In genomic region chr7:25859412-25859704, GRCh38 we compare ENCODE assay signal across 23 cellular contexts.
A peak's percentile ranks its signal among the peaks of the same experiment; 100 is the strongest.
DNase-seq lines count a peak whose midpoint lies in the region; ATAC-seq and TF ChIP-seq lines count a peak whose summit lies in the region.
"Had no signal": no experiment of that assay in that cellular context is flagged by ENCODE, and none has a peak within 500 bp of the region (broad histone marks: within the 10 kb centered on the region; RNA-seq: fewer than 3 reads in every experiment).

No MANE protein-coding gene starts in this region.

- no peak overlapping the region for H3K27ac ChIP-seq in iPS-18a (ENCODE audit: low read length)
- peak overlapping the region; percentile 87 to 94 (median 88) for H3K27ac ChIP-seq in transverse colon
- H3K27ac ChIP-seq in psoas muscle, result no peak overlapping the region
- H3K27ac ChIP-seq: epithelial cell of prostate, foreskin keratinocyte, vagina had no signal

- no peak for ATAC-seq in activated naive CD8-positive, alpha-beta T cell treated with anti-CD3 and anti-CD28 coated beads, Interleukin-2, amount 50 U/mL, for 24 hours
- no peak for ATAC-seq in psoas muscle
- ATAC-seq: foreskin keratinocyte, K562, mucosa of descending colon, sciatic nerve, T-cell had no signal

- H3K9me3 ChIP-seq in iPS-18a (ENCODE audit: control insufficient read depth, low read depth, low read length), result no peaks in the 10 kb centered on the region
- no peaks in the 10 kb centered on the region for H3K9me3 ChIP-seq in transverse colon
- H3K9me3 ChIP-seq in psoas muscle, result no peaks in the 10 kb centered on the region
- H3K9me3 ChIP-seq: HAP-1, mucosa of descending colon, vagina had no signal

- H3K36me3 Mint-ChIP-seq in activated naive CD8-positive, alpha-beta T cell, result peaks cover 12% of the 10 kb centered on the region
- H3K36me3 Mint-ChIP-seq in activated naive CD8-positive, alpha-beta T cell treated with anti-CD3 and anti-CD28 coated beads, Interleukin-2, amount 50 U/mL, for 24 hours (ENCODE audit: low read depth), result peaks cover 19% of the 10 kb centered on the region

- H3K4me3 Mint-ChIP-seq in activated naive CD8-positive, alpha-beta T cell, result peak overlapping the region; percentile 44
- no peak overlapping the region for H3K4me3 Mint-ChIP-seq in activated naive CD8-positive, alpha-beta T cell treated with anti-CD3 and anti-CD28 coated beads, Interleukin-2, amount 50 U/mL, for 24 hours
- H3K4me3 Mint-ChIP-seq: dendritic cell treated with granulocyte-macrophage colony-stimulating factor and Interleukin-4, amounts not matched to agents 40 ng/mL and 50 ng/mL, for 4 days had no signal

- 66 to 80% methylated on average over 3 to 11 of the region's 11 CpGs for WGBS in transverse colon (ENCODE audit: low coverage in 1 of 2), 2 donors
- 76 to 87% (median 80%) methylated on average over 11 of the region's 11 CpGs for whole genome bisulfite sequencing in psoas muscle, 3 donors

- peaks cover 82% of the 10 kb centered on the region for H3K27me3 ChIP-seq in iPS-18a (ENCODE audit: control insufficient read depth, insufficient read depth, low read length)
- peaks cover 96% of the 10 kb centered on the region for H3K27me3 ChIP-seq in transverse colon
- peaks cover 6 to 41% (median 7%) of the 10 kb centered on the region in 3 donors for H3K27me3 ChIP-seq in psoas muscle (ENCODE audit: insufficient read depth in 3 of 3, low read length in 2 of 3)

- no peak for DNase-seq in activated naive CD8-positive, alpha-beta T cell treated with anti-CD3 and anti-CD28 coated beads, Interleukin-2, amount 50 U/mL, for 24 hours
- DNase-seq in NCI-H2227 treated with DMSO at 0.1 percent for 48 hours (lab: John Stamatoyannopoulos, UW) (peak; percentile 47), transverse colon (no peak), psoas muscle (no peak), NCI-H774 (lab: John Stamatoyannopoulos, UW) (no peak), OCI-M2 (lab: John Stamatoyannopoulos, UW; ENCODE audit: unreplicated experiment) (no peak)
- DNase-seq: activated CD4-positive, CD25-positive, alpha-beta regulatory T cell treated with anti-CD3 and anti-CD28 coated beads, Interleukin-2, amount 50 U/mL, for 72 hours; activated naive CD4-positive, alpha-beta T cell; foreskin keratinocyte; MV-4-11; NCI-H526 treated with DMSO at 0.1 percent for 48 hours; SHP77; stimulated activated CD4-positive, alpha-beta T cell treated with anti-CD3 and anti-CD28 coated beads, Interleukin-2, amount 100 ng/mL, for 24 hours; T-cell had no signal

- in situ Hi-C loops in transverse colon (cut with MboI; ENCODE audit: low pct_ligation_motif_present in 1 of 4, low pct_unique_long_range_greater_than_20kb in 1 of 4, low sequenced_read_pairs in 3 of 4), result loop anchor here (10.0 to 25.0 kb wide), 5 partner anchors 595 to 1328 kb away; partner anchors contain the start of genes HOXA11 (in 3 of the 4), SKAP2 (in 3 of the 4), HOXA10 (in 1 of the 4) and HOXA3 (in 1 of the 4)

- H3K4me3 ChIP-seq in iPS-18a (ENCODE audit: low read length), result peak overlapping the region; percentile 1
- no peak overlapping the region for H3K4me3 ChIP-seq in transverse colon
- H3K4me3 ChIP-seq in psoas muscle, result no peak overlapping the region
- H3K4me3 ChIP-seq: HAP-1, K562, mucosa of descending colon, vagina had no signal

- peaks cover 43% of the 10 kb centered on the region for H3K27me3 Mint-ChIP-seq in activated naive CD8-positive, alpha-beta T cell
- peaks cover 7% of the 10 kb centered on the region for H3K27me3 Mint-ChIP-seq in activated naive CD8-positive, alpha-beta T cell treated with anti-CD3 and anti-CD28 coated beads, Interleukin-2, amount 50 U/mL, for 24 hours

- H3K36me3 ChIP-seq in iPS-18a (ENCODE audit: control insufficient read depth, low read depth, low read length), result no peaks in the 10 kb centered on the region
- H3K36me3 ChIP-seq in transverse colon, result no peaks in the 10 kb centered on the region
- H3K36me3 ChIP-seq in psoas muscle (ENCODE audit: insufficient read depth in 1 of 2, low read depth in 1 of 2), result no peaks in the 10 kb centered on the region
- H3K36me3 ChIP-seq: HAP-1, vagina had no signal

- TF ChIP-seq POLR2A in transverse colon (IDR thresholded peaks at IDR 0.05), result no peak

- intact Hi-C loops in transverse colon (cut with DNase I; ENCODE audit: low total_unique reads), result loop anchor here (10.0 kb wide), 1 partner anchor 1305 kb away; the partner anchor contains the start of gene HOXA9
- intact Hi-C loops in psoas muscle (cut with DNase I), result loop anchor here in 1 of 2 donors (10.0 kb wide), 1 partner anchor 735 kb away; the partner anchor contains the start of gene CYCS

- peaks cover 17% of the 10 kb centered on the region for H3K4me1 Mint-ChIP-seq in activated naive CD8-positive, alpha-beta T cell (ENCODE audit: low read depth)
- peaks cover 30% of the 10 kb centered on the region for H3K4me1 Mint-ChIP-seq in activated naive CD8-positive, alpha-beta T cell treated with anti-CD3 and anti-CD28 coated beads, Interleukin-2, amount 50 U/mL, for 24 hours

- peaks cover 44% of the 10 kb centered on the region for H3K4me1 ChIP-seq in iPS-18a (ENCODE audit: control insufficient read depth, low read depth, low read length)
- peaks cover 3 to 45% (median 25%) of the 10 kb centered on the region in 4 donors for H3K4me1 ChIP-seq in transverse colon
- peaks cover 14% of the 10 kb centered on the region for H3K4me1 ChIP-seq in psoas muscle
- H3K4me1 ChIP-seq: foreskin keratinocyte had no signal

- TF ChIP-seq CTCF in transverse colon (IDR thresholded peaks at IDR 0.05), result no peak
- TF ChIP-seq CTCF in psoas muscle (IDR thresholded peaks at IDR 0.05), result no peak

- H3K27ac Mint-ChIP-seq in activated naive CD8-positive, alpha-beta T cell, result no peak overlapping the region
- H3K27ac Mint-ChIP-seq in activated naive CD8-positive, alpha-beta T cell treated with anti-CD3 and anti-CD28 coated beads, Interleukin-2, amount 50 U/mL, for 24 hours, result no peak overlapping the region
- H3K27ac Mint-ChIP-seq: dendritic cell treated with granulocyte-macrophage colony-stimulating factor and Interleukin-4, amounts not matched to agents 40 ng/mL and 50 ng/mL, for 4 days had no signal

- H3K9me3 Mint-ChIP-seq in activated naive CD8-positive, alpha-beta T cell (ENCODE audit: low read depth), result peaks cover 6% of the 10 kb centered on the region
- H3K9me3 Mint-ChIP-seq in activated naive CD8-positive, alpha-beta T cell treated with anti-CD3 and anti-CD28 coated beads, Interleukin-2, amount 50 U/mL, for 24 hours, result peaks cover 17% of the 10 kb centered on the region
- H3K9me3 Mint-ChIP-seq: dendritic cell treated with granulocyte-macrophage colony-stimulating factor and Interleukin-4, amounts not matched to agents 40 ng/mL and 50 ng/mL, for 4 days had no signal

- H3K9ac ChIP-seq in iPS-18a (ENCODE audit: low read length), result no peak overlapping the region

- no peak for TF ChIP-seq EP300 in transverse colon (IDR thresholded peaks at IDR 0.05; ENCODE audit: low read depth)

Comparison
In these comparisons a context has a peak if more than half of its experiments do, and no peak if none do; other contexts are left out.
1. H3K27ac ChIP-seq: peak in transverse colon (4 of 4); none in iPS-18a (single experiment) and psoas muscle (single experiment).